4 cellular contexts compared by ENCODE assay signal in the genomic region with DNA sequence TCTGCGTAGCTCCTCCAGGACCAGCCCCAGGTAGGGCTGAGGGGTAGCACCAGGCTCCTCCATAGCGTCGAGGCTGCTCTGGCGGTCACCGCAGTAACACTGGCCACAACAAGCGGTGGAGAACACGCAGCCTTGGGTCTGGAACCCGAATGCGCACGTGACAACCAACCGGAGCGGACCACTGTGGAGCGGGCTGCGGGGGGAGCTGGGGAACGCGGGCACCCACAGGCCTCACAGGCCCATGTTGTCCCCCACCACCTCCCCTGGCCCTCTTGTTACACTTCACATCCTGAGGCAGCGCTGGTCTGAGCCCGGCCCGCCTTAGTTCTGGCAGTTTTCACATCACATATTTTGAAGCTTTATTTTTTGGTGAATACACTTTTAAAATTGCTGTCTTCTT. TPM values are rescaled to one million over a fixed set of nuclear protein-coding genes. Genes with fewer than 3 reads are reported as not detected.
"Had no signal": no experiment of that assay in that cellular context is flagged by ENCODE, and none has a peak within 500 bp of the region (broad histone marks: within the 10 kb centered on the region; RNA-seq: fewer than 3 reads in every experiment).

A gene with protein sequence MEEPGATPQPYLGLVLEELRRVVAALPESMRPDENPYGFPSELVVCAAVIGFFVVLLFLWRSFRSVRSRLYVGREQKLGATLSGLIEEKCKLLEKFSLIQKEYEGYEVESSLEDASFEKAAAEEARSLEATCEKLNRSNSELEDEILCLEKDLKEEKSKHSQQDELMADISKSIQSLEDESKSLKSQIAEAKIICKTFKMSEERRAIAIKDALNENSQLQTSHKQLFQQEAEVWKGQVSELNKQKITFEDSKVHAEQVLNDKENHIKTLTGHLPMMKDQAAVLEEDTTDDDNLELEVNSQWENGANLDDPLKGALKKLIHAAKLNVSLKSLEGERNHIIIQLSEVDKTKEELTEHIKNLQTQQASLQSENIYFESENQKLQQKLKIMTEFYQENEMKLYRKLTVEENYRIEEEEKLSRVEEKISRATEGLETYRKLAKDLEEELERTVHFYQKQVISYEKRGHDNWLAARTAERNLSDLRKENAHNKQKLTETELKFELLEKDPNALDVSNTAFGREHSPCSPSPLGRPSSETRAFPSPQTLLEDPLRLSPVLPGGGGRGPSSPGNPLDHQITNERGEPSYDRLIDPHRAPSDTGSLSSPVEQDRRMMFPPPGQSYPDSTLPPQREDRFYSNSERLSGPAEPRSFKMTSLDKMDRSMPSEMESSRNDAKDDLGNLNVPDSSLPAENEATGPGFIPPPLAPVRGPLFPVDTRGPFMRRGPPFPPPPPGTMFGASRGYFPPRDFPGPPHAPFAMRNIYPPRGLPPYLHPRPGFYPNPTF (minus strand): TSS at position 101 of the 400 bp plus-strand sequence. CDS start 38 bp downstream, at position 63.

RNA-seq across cellular contexts. Expression of the gene that starts here (rescaled TPM):
- total RNA-seq: GM23248, H1, H7, HFFc6 had no signal
- polyA plus RNA-seq: GM23248, H1 had no signal
